In genomic region chr2:24015562-24016375, GRCh38 we compare ENCODE assay signal across 12 cellular contexts. TPM values are rescaled to one million over a fixed set of nuclear protein-coding genes. Genes with fewer than 3 reads are reported as not detected.
DNase-seq lines count a peak whose midpoint lies in the region; ATAC-seq, FAIRE-seq and TF ChIP-seq lines count a peak whose summit lies in the region.
"Had no signal": no experiment of that assay in that cellular context is flagged by ENCODE, and none has a peak within 500 bp of the region (broad histone marks: within the 10 kb centered on the region; RNA-seq: fewer than 3 reads in every experiment).

No MANE protein-coding gene starts in this region.

- ATAC-seq in HG02798 (IDR thresholded peaks at IDR 0.05; ENCODE audit: poor library complexity, unreplicated experiment), result no peak
- no peak for ATAC-seq in HG03571 (IDR thresholded peaks at IDR 0.05; ENCODE audit: unreplicated experiment)

- peaks cover 16% of the 10 kb centered on the region for H3K4me1 ChIP-seq in astrocyte (ENCODE audit: insufficient read depth, low read length)

- CTCF ChIA-PET in AG04449 (lab: Yijun Ruan, JAX), result interaction anchor here (0.6 to 1.5 kb wide), 2 partner anchors 9 to 191 kb away, joined by 3 to 4 read pairs; no protein-coding TSS in a partner anchor

- POLR2A ChIA-PET in AG04449 (lab: Yijun Ruan, JAX), result interaction anchor here (1.6 kb wide), 1 partner anchor 89 kb away, joined by 3 read pairs; the partner anchor contains the start of gene ATAD2B

- H3K36me3 ChIP-seq in astrocyte (ENCODE audit: insufficient read depth, low read length), result no peaks in the 10 kb centered on the region
- H3K36me3 ChIP-seq: esophagus muscularis mucosa had no signal

- FAIRE-seq in astrocyte (lab: Jason Lieb, UNC), result peak; percentile 45
- FAIRE-seq: TTC549 had no signal

- peak overlapping the region; percentile 91 for H3K27ac Mint-ChIP-seq in HFFc6
- no peak overlapping the region for H3K27ac Mint-ChIP-seq in astrocyte (ENCODE audit: unreplicated experiment)

- H3K9me3 Mint-ChIP-seq in HFFc6, result no peaks in the 10 kb centered on the region
- H3K9me3 Mint-ChIP-seq in astrocyte (ENCODE audit: unreplicated experiment), result no peaks in the 10 kb centered on the region

- H3K4me3 Mint-ChIP-seq in HFFc6, result peak overlapping the region; percentile 45
- H3K4me3 Mint-ChIP-seq in astrocyte (ENCODE audit: unreplicated experiment), result no peak overlapping the region

- H3K27me3 ChIP-seq in astrocyte (ENCODE audit: insufficient read depth, low read length), result peaks cover 3% of the 10 kb centered on the region

- TF ChIP-seq CTCF in AG04449 (IDR thresholded peaks at IDR 0.05; ENCODE audit: insufficient read depth, low read length, missing control alignments) (no peak), HFFc6 (IDR thresholded peaks at IDR 0.05) (0 out of 2 replicates have a peak, but pooled peaks have one; percentile 6), astrocyte (IDR thresholded peaks at IDR 0.05; ENCODE audit: insufficient read depth, low read depth, low read length) (no peak)

- peak overlapping the region; percentile 77 for H3K27ac ChIP-seq in astrocyte (ENCODE audit: low read depth, low read length)
- H3K27ac ChIP-seq: esophagus muscularis mucosa had no signal

- peak overlapping the region; percentile 75 for H3K4me2 ChIP-seq in astrocyte (ENCODE audit: low read length)

- no peaks in the 10 kb centered on the region for H3K9me3 ChIP-seq in astrocyte (ENCODE audit: insufficient read depth, low read depth, low read length)
- H3K9me3 ChIP-seq: esophagus muscularis mucosa had no signal

- H4K20me1 ChIP-seq in astrocyte (ENCODE audit: insufficient read depth, low read length), result no peaks in the 10 kb centered on the region

- H3K9ac ChIP-seq in astrocyte (ENCODE audit: low read length), result peak overlapping the region; percentile 74

- H3K79me2 ChIP-seq in astrocyte (ENCODE audit: insufficient read depth, low read length), result no peaks in the 10 kb centered on the region

- no peaks in the 10 kb centered on the region; the same call in 1 of the 2 replicates for H3K36me3 Mint-ChIP-seq in HFFc6 (ENCODE audit: low read depth)
- no peaks in the 10 kb centered on the region for H3K36me3 Mint-ChIP-seq in astrocyte (ENCODE audit: low read depth, unreplicated experiment)

- H3K4me3 ChIP-seq in AG04449 (ENCODE audit: low read depth, low read length), result no peak overlapping the region
- H3K4me3 ChIP-seq in astrocyte (ENCODE audit: insufficient read depth, low read depth, low read length), result no peak overlapping the region
- H3K4me3 ChIP-seq: esophagus muscularis mucosa had no signal

- H2AFZ ChIP-seq in astrocyte (ENCODE audit: low read depth, low read length), result peak overlapping the region; percentile 80

- H3K4me1 Mint-ChIP-seq in HFFc6 (ENCODE audit: low read depth) (peaks cover 24% of the 10 kb centered on the region), astrocyte (ENCODE audit: low read depth, unreplicated experiment) (peaks cover 7% of the 10 kb centered on the region)

- DNase-seq in AG04449 (ENCODE audit: low read depth, low spot score), result peak; percentile 24
- peak; percentile 88 for DNase-seq in HFFc6
- peak; percentile 59 for DNase-seq in astrocyte (ENCODE audit: low read depth)
- peak; percentile 45 for DNase-seq in iPS-NIHi11 (ENCODE audit: low spot score)
- no peak for DNase-seq in activated T-cell treated with anti-CD3 and anti-CD28 coated beads, Interleukin-2, amount 50 U/mL, for 48 hours
- DNase-seq in NCI-H774 (lab: John Stamatoyannopoulos, UW), result no peak
- DNase-seq: NCI-H2029 treated with DMSO at 0.1 percent for 48 hours had no signal

- H3K27me3 Mint-ChIP-seq in HFFc6 (ENCODE audit: insufficient read depth) (peaks cover 4% of the 10 kb centered on the region), astrocyte (ENCODE audit: low read depth, unreplicated experiment) (peaks cover 7% of the 10 kb centered on the region)

RNA-seq across cellular contexts. Expression of gene MFSD2B, which starts 5.9 kb away (rescaled TPM):
- under 1 TPM; 0.18 to 0.35 (median 0.24) TPM for total RNA-seq in HFFc6 (2021; fragmentation: NEBNext Ultra II Directional; extraction: Animal tissue kit (Norgen Biotek cat#: 25700))
- 0.10 and 0.34 TPM in 2 replicates for total RNA-seq in astrocyte
- total RNA-seq: myocyte had no signal

RNA-seq across cellular contexts. Expression of gene WDCP, which starts 31.4 kb away (rescaled TPM):
- 10 to 100 TPM; 12.0 to 19.4 (median 13.5) TPM for total RNA-seq in HFFc6 (2021; fragmentation: NEBNext Ultra II Directional; extraction: Animal tissue kit (Norgen Biotek cat#: 25700))
- 10.3 and 17.4 TPM in 2 replicates for total RNA-seq in astrocyte

RNA-seq across cellular contexts. Expression of gene FKBP1B, which starts 33.8 kb away (rescaled TPM):
- total RNA-seq in HFFc6 (2021; fragmentation: NEBNext Ultra II Directional; extraction: Animal tissue kit (Norgen Biotek cat#: 25700)), result 1 to 10 TPM; 4.0 to 6.9 (median 5.2) TPM
- total RNA-seq in astrocyte, result 16.8 and 19.4 TPM in 2 replicates

Comparison
In these comparisons a context has a peak if more than half of its experiments do, and no peak if none do; other contexts are left out.
1. DNase-seq: peak in AG04449 (single experiment), HFFc6 (single experiment), astrocyte (single experiment) and iPS-NIHi11 (single experiment); none in activated T-cell treated with anti-CD3 and anti-CD28 coated beads, Interleukin-2, amount 50 U/mL, for 48 hours (0 of 2) and NCI-H774 (single experiment).